ENCODE assay signal across 19 cellular contexts in the genomic region with DNA sequence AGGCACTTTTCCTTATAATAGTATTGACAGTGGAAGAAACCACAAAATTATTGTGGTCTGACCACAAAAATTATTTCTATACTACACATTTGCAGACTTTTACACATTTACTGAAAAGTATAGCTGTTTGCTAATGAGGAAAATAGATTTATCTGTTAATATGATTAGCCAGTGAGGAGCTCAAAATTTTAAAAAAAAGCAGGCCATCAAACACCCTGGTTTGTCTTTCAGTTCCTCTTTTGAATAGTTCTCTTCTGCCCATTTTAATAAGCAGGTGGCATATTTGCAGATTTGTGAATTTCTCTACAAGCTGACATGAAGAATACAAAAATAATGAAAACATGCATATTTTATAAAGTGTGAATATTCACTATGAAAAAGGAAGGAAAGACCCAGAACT. TPM values are rescaled to one million over a fixed set of nuclear protein-coding genes. Genes with fewer than 3 reads are reported as not detected.
A peak's percentile ranks its signal among the peaks of the same experiment; 100 is the strongest.
DNase-seq lines count a peak whose midpoint lies in the region; ATAC-seq, FAIRE-seq and TF ChIP-seq lines count a peak whose summit lies in the region.
"Had no signal": no experiment of that assay in that cellular context is flagged by ENCODE, and none has a peak within 500 bp of the region (broad histone marks: within the 10 kb centered on the region; RNA-seq: fewer than 3 reads in every experiment).

No MANE protein-coding gene starts in this region.

- H3K27ac ChIP-seq in astrocyte (ENCODE audit: low read depth, low read length), result no peak overlapping the region
- H3K27ac ChIP-seq: cardiac muscle cell had no signal

- POLR2A ChIA-PET in HEK293T (lab: Yijun Ruan, JAX), result no interaction called here

- TF ChIP-seq CTCF in astrocyte (IDR thresholded peaks at IDR 0.05; ENCODE audit: insufficient read depth, low read depth, low read length), result no peak

- no peaks in the 10 kb centered on the region for H3K9me3 Mint-ChIP-seq in astrocyte (ENCODE audit: unreplicated experiment)
- H3K9me3 Mint-ChIP-seq: activated CD4-positive, alpha-beta memory T cell treated with anti-CD3 and anti-CD28 coated beads for 36 hours; HFFc6; stimulated activated effector memory CD8-positive, alpha-beta T cell treated with anti-CD3 and anti-CD28 coated beads, Interleukin-12 subunit alpha, Interleukin-12 subunit beta, amount 100 ng/mL, for 72 hours had no signal

- no peak overlapping the region for H3K27ac Mint-ChIP-seq in astrocyte (ENCODE audit: unreplicated experiment)
- H3K27ac Mint-ChIP-seq: activated CD4-positive, alpha-beta memory T cell treated with anti-CD3 and anti-CD28 coated beads for 36 hours; HFFc6; stimulated activated effector memory CD8-positive, alpha-beta T cell treated with anti-CD3 and anti-CD28 coated beads, Interleukin-12 subunit alpha, Interleukin-12 subunit beta, amount 100 ng/mL, for 72 hours had no signal

- peak; percentile 54 for DNase-seq in CD1c-positive myeloid dendritic cell (ENCODE audit: extremely low spot score)
- peak; percentile 13 for DNase-seq in M059J (ENCODE audit: low read depth)
- DNase-seq in astrocyte (ENCODE audit: low read depth), result peak; percentile 30
- no peak for DNase-seq in posterior cingulate gyrus
- no peak for DNase-seq in HEK293T (ENCODE audit: extremely low spot score)
- no peak for DNase-seq in hippocampal formation (lab: John Stamatoyannopoulos, UW)
- DNase-seq: ACHN; activated CD4-positive, alpha-beta memory T cell treated with anti-CD3 and anti-CD28 coated beads for 36 hours; activated naive CD4-positive, alpha-beta T cell treated with Interleukin-2 at 50 U/mL for 16 hours; HFFc6; Peyer's patch; retina; stimulated activated CD4-positive, alpha-beta T cell treated with anti-CD3 and anti-CD28 coated beads, Interleukin-2, amount 100 ng/mL, for 48 hours; T-helper 9 cell had no signal

- H3K36me3 Mint-ChIP-seq in astrocyte (ENCODE audit: low read depth, unreplicated experiment), result no peaks in the 10 kb centered on the region
- H3K36me3 Mint-ChIP-seq: stimulated activated effector memory CD8-positive, alpha-beta T cell treated with anti-CD3 and anti-CD28 coated beads, Interleukin-12 subunit alpha, Interleukin-12 subunit beta, amount 100 ng/mL, for 72 hours had no signal

- no peaks in the 10 kb centered on the region for H3K36me3 ChIP-seq in astrocyte (ENCODE audit: insufficient read depth, low read length)
- H3K36me3 ChIP-seq: cardiac muscle cell, Peyer's patch had no signal

- intact Hi-C loops in posterior cingulate gyrus (cut with DNase I), result loop anchor here (10.0 kb wide), 2 partner anchors 215 to 825 kb away; a partner anchor contains a TSS

- H3K27me3 Mint-ChIP-seq in astrocyte (ENCODE audit: low read depth, unreplicated experiment), result no peaks in the 10 kb centered on the region
- H3K27me3 Mint-ChIP-seq: activated CD4-positive, alpha-beta memory T cell treated with anti-CD3 and anti-CD28 coated beads for 36 hours had no signal

- ATAC-seq in GM19324 (IDR thresholded peaks at IDR 0.05; ENCODE audit: low FRiP score, unreplicated experiment) (peak; percentile 44), GM18870 (IDR thresholded peaks at IDR 0.05; ENCODE audit: unreplicated experiment) (no peak)
- ATAC-seq: stimulated activated effector memory CD8-positive, alpha-beta T cell treated with anti-CD3 and anti-CD28 coated beads, Interleukin-12 subunit alpha, Interleukin-12 subunit beta, amount 100 ng/mL, for 72 hours had no signal

- no peaks in the 10 kb centered on the region for H3K9me3 ChIP-seq in astrocyte (ENCODE audit: insufficient read depth, low read depth, low read length)
- H3K9me3 ChIP-seq: Peyer's patch had no signal

- H4K20me1 ChIP-seq in astrocyte (ENCODE audit: insufficient read depth, low read length), result peaks cover 61% of the 10 kb centered on the region

- peaks cover 17% of the 10 kb centered on the region for H3K4me1 Mint-ChIP-seq in astrocyte (ENCODE audit: low read depth, unreplicated experiment)

- H3K27me3 ChIP-seq in astrocyte (ENCODE audit: insufficient read depth, low read length), result no peaks in the 10 kb centered on the region
- H3K27me3 ChIP-seq: cardiac muscle cell, Peyer's patch had no signal

- no peak overlapping the region for H2AFZ ChIP-seq in astrocyte (ENCODE audit: low read depth, low read length)

- no peak overlapping the region for H3K4me3 ChIP-seq in astrocyte (ENCODE audit: insufficient read depth, low read depth, low read length)
- H3K4me3 ChIP-seq: cardiac muscle cell, Peyer's patch had no signal

- no peak overlapping the region for H3K9ac ChIP-seq in astrocyte (ENCODE audit: low read length)

- no peak overlapping the region for H3K4me2 ChIP-seq in astrocyte (ENCODE audit: low read length)

- no peak for FAIRE-seq in astrocyte (lab: Jason Lieb, UNC)
- FAIRE-seq: urothelium cell line had no signal

- no peak overlapping the region for H3K4me3 Mint-ChIP-seq in astrocyte (ENCODE audit: unreplicated experiment)
- H3K4me3 Mint-ChIP-seq: activated CD4-positive, alpha-beta memory T cell treated with anti-CD3 and anti-CD28 coated beads for 36 hours; HFFc6; stimulated activated effector memory CD8-positive, alpha-beta T cell treated with anti-CD3 and anti-CD28 coated beads, Interleukin-12 subunit alpha, Interleukin-12 subunit beta, amount 100 ng/mL, for 72 hours had no signal

- CTCF ChIA-PET in HEK293T (lab: Yijun Ruan, JAX), result no interaction called here

- H3K79me2 ChIP-seq in astrocyte (ENCODE audit: insufficient read depth, low read length), result peaks cover 70% of the 10 kb centered on the region

- peaks cover 15% of the 10 kb centered on the region for H3K4me1 ChIP-seq in astrocyte (ENCODE audit: insufficient read depth, low read length)

TF ChIP-seq in HEK293T, 16 proteins besides CTCF, POLR2A, EP300 and RAD21:
- no peak for TF ChIP-seq NFRKB (IDR thresholded peaks at IDR 0.05)
- TF ChIP-seq SUZ12 (IDR thresholded peaks at IDR 0.05), result no peak
- no peak for TF ChIP-seq TARDBP (IDR thresholded peaks at IDR 0.05)
- TF ChIP-seq SP1 (IDR thresholded peaks at IDR 0.05), result no peak
- TF ChIP-seq ARNT (IDR thresholded peaks at IDR 0.05), result no peak
- TF ChIP-seq FOXK2 (IDR thresholded peaks at IDR 0.05), result no peak
- TF ChIP-seq, protein P1, sequence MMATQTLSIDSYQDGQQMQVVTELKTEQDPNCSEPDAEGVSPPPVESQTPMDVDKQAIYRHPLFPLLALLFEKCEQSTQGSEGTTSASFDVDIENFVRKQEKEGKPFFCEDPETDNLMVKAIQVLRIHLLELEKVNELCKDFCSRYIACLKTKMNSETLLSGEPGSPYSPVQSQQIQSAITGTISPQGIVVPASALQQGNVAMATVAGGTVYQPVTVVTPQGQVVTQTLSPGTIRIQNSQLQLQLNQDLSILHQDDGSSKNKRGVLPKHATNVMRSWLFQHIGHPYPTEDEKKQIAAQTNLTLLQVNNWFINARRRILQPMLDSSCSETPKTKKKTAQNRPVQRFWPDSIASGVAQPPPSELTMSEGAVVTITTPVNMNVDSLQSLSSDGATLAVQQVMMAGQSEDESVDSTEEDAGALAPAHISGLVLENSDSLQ (IDR thresholded peaks at IDR 0.05), result no peak
- TF ChIP-seq ELF4 (IDR thresholded peaks at IDR 0.05), result no peak
- TF ChIP-seq FOXM1 (IDR thresholded peaks at IDR 0.05; ENCODE audit: borderline replicate concordance), result no peak
- TF ChIP-seq ZNF384 (IDR thresholded peaks at IDR 0.05), result no peak
- no peak for TF ChIP-seq HDGF (IDR thresholded peaks at IDR 0.05; ENCODE audit: borderline replicate concordance)
- no peak for TF ChIP-seq BHLHE40 (IDR thresholded peaks at IDR 0.05; ENCODE audit: borderline replicate concordance)
- TF ChIP-seq CTBP1 (IDR thresholded peaks at IDR 0.05; ENCODE audit: borderline replicate concordance), result no peak
- no peak for TF ChIP-seq LEF1 (IDR thresholded peaks at IDR 0.05; ENCODE audit: borderline replicate concordance)

RNA-seq across cellular contexts. Expression of a gene that starts 5.6 kb away (rescaled TPM):
- 9.3 and 16.4 TPM in 2 replicates for total RNA-seq in M059J (2014; rRNA removed; shearing (Covaris generic))
- 15.7 and 17.0 TPM in 2 replicates for total RNA-seq in astrocyte

Comparison
In these comparisons a context has a peak if more than half of its experiments do, and no peak if none do; other contexts are left out.
1. DNase-seq: peak in CD1c-positive myeloid dendritic cell (single experiment), M059J (single experiment) and astrocyte (single experiment); none in posterior cingulate gyrus (0 of 10), HEK293T (single experiment) and hippocampal formation (0 of 2).